ENCODE assay signal across 8 cellular contexts in the genomic region with DNA sequence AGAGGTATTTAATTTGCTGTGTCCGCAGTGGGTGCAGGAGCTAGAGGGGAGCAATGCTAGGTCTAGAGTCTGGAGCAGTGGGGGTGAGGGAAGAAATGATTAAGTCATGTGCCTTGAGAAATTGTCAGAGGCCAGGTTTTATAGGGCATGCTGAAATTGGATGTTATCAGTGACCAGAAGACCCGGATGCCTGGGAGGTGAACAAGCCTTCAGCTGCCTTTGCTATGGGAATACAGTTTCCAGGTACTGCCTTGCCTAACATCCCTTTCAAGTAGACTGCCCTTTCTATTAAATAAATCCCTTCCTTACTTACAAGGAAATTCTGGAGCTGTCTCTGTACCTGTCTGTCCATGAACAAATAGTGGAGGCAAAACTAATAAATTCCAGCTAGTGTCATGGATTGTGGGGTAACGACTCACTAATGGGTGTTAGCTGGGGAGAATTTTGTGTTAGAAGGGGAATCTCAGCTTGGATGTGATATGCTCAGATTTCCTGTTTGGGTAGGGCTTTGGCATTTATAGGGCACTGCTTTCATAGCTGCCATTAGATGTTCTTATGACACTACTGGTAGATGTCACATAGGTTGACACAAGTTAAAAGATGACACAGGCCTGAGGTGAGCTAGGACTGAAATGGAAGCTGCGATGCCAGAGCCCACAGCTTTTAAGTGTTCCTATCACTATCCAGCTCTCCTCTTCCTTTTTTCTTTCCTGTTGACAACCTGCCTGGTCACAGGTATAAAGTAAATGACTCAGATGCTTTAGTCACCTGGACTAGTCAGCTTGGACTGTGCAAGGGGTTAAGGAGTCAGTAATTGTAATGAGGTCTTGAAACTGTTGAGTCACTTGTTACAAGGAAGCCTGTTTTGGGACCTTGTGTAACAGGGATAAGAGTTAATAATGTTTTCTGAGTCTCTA. TPM values are rescaled to one million over a fixed set of nuclear protein-coding genes. Genes with fewer than 3 reads are reported as not detected.
DNase-seq lines count a peak whose midpoint lies in the region; ATAC-seq and TF ChIP-seq lines count a peak whose summit lies in the region.

No MANE protein-coding gene starts in this region.

- no peak for TF ChIP-seq CTCF in OCI-LY3 (IDR thresholded peaks at IDR 0.05; ENCODE audit: low read depth, low read length)
- TF ChIP-seq CTCF in epithelial cell of proximal tubule (conservative IDR thresholded peaks at IDR 0.05; ENCODE audit: low read depth, low read length), result no peak
- no peak for TF ChIP-seq CTCF in parathyroid adenoma (IDR thresholded peaks at IDR 0.05)

- H3K27me3 ChIP-seq in OCI-LY3 (ENCODE audit: low read depth, low read length), result no peaks in the 10 kb centered on the region
- no peaks in the 10 kb centered on the region for H3K27me3 ChIP-seq in parathyroid adenoma (ENCODE audit: control insufficient read depth, insufficient read depth, low read length)

- H3K4me2 ChIP-seq in OCI-LY3 (ENCODE audit: low read length) (peak overlapping the region; percentile 55), parathyroid adenoma (ENCODE audit: low read length) (peak overlapping the region; percentile 37)

- H3K9me3 ChIP-seq in OCI-LY3 (ENCODE audit: insufficient read depth, low read length) (no peaks in the 10 kb centered on the region), parathyroid adenoma (ENCODE audit: control insufficient read depth, low read length) (no peaks in the 10 kb centered on the region)

- ATAC-seq in HG02981 (IDR thresholded peaks at IDR 0.05; ENCODE audit: unreplicated experiment) (no peak), HG03469 (IDR thresholded peaks at IDR 0.05; ENCODE audit: unreplicated experiment) (no peak)

- H3K4me1 ChIP-seq in OCI-LY3 (ENCODE audit: low read length) (peaks cover 44% of the 10 kb centered on the region), parathyroid adenoma (peaks cover 30% of the 10 kb centered on the region)

- no peak overlapping the region for H2AFZ ChIP-seq in OCI-LY3 (ENCODE audit: low read depth, low read length)
- H2AFZ ChIP-seq in parathyroid adenoma, result no peak overlapping the region

- H4K20me1 ChIP-seq in OCI-LY3 (ENCODE audit: insufficient read depth, low read length), result peaks cover 42% of the 10 kb centered on the region; the same call in 1 of the 2 replicates

- peak; percentile 45 for DNase-seq in Daoy (ENCODE audit: low read depth)
- DNase-seq in epithelial cell of proximal tubule (ENCODE audit: low read depth), result peak; percentile 87
- DNase-seq in KG1 (lab: John Stamatoyannopoulos, UW), result no peak
- no peak for DNase-seq in HuH-7 (ENCODE audit: low spot score)

- H3K4me3 ChIP-seq in OCI-LY3 (ENCODE audit: low read length) (peak overlapping the region; percentile 23), epithelial cell of proximal tubule (ENCODE audit: low read depth, low read length) (no peak overlapping the region), parathyroid adenoma (ENCODE audit: low read depth, low read length) (no peak overlapping the region)

- H3K9ac ChIP-seq in OCI-LY3 (ENCODE audit: low read length) (no peak overlapping the region), parathyroid adenoma (no peak overlapping the region)

- H3K27ac ChIP-seq in OCI-LY3 (ENCODE audit: low read length), result peak overlapping the region; percentile 64
- no peak overlapping the region for H3K27ac ChIP-seq in parathyroid adenoma

- H3K36me3 ChIP-seq in OCI-LY3 (replicated peaks; ENCODE audit: low read depth, low read length), result peaks cover 56% of the 10 kb centered on the region
- H3K36me3 ChIP-seq in parathyroid adenoma (ENCODE audit: control insufficient read depth, insufficient read depth, low read length), result no peaks in the 10 kb centered on the region

- H3K79me2 ChIP-seq in OCI-LY3 (ENCODE audit: low read length) (peaks cover 100% of the 10 kb centered on the region), parathyroid adenoma (peaks cover 46% of the 10 kb centered on the region)

RNA-seq across cellular contexts. Expression of gene CHD2, which starts 21.3 kb away (rescaled TPM):
- 26.3 and 45.7 TPM in 2 replicates for total RNA-seq in Daoy (2014; rRNA removed; shearing (Covaris generic))
- 19.5 and 26.5 TPM in 2 replicates for total RNA-seq in epithelial cell of proximal tubule

Comparison
In these comparisons a context has a peak if more than half of its experiments do, and no peak if none do; other contexts are left out.
1. DNase-seq: peak in Daoy (single experiment) and epithelial cell of proximal tubule (single experiment); none in KG1 (single experiment) and HuH-7 (single experiment).